ENCODE assay signal across 32 cellular contexts in the genomic region with DNA sequence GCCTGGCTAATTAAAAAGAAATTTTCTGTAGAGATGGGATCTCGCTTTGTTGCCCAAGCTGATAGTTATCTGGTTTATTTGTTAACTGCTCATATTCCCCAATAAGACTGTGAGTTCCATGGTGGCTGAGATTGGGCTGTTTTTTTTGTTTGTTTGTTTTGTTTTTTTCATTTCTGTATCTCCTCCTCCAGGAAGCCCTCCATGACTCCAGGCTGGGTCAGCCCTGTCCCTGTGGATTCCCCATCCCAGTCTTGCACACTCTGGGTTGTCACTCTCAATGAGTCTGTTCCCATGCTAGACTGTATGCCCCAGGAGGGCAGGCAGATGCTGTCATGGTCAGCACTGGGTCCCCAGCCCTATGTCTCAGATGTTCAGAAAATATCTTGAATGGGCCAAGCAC. TPM values are rescaled to one million over a fixed set of nuclear protein-coding genes. Genes with fewer than 3 reads are reported as not detected.
"Had no signal": no experiment of that assay in that cellular context is flagged by ENCODE, and none has a peak within 500 bp of the region (broad histone marks: within the 10 kb centered on the region; RNA-seq: fewer than 3 reads in every experiment).

No MANE protein-coding gene starts in this region.

- H3K9me3 ChIP-seq: esophagus squamous epithelium, heart right ventricle, left lung, mucosa of descending colon, neutrophil, pancreas, stomach, tibial artery had no signal

- DNase-seq: cortex of kidney; effector memory CD8-positive, alpha-beta T cell; erythroblast; esophagus squamous epithelium; foreskin melanocyte; glutamatergic neuron; heart right ventricle; hippocampal formation; left cardiac atrium; left lung; mesenchymal stem cell; mucosa of descending colon; naive B cell; pancreas; stimulated activated CD4-positive, alpha-beta T cell treated with anti-CD3 and anti-CD28 coated beads, Interleukin-12 subunit alpha, Interleukin-12 subunit beta, amount 100 ng/mL, for 4 hours; stimulated activated CD4-positive, alpha-beta T cell treated with anti-CD3 and anti-CD28 coated beads, Interleukin-1b, Interleukin-23, amount 100 ng/mL, for 48 hours; stimulated activated CD4-positive, alpha-beta T cell treated with anti-CD3 and anti-CD28 coated beads, Interleukin-4, amount 100 ng/mL, for 1 hour; stimulated activated CD8-positive, alpha-beta memory T cell treated with anti-CD3 and anti-CD28 coated beads, Interleukin-4, amount 100 ng/mL, for 48 hours; stimulated activated naive CD4-positive, alpha-beta T cell; stomach; tibial artery had no signal

- H3K27ac Mint-ChIP-seq: effector memory CD8-positive, alpha-beta T cell; mesothelial cell of epicardium; progenitor cell of endocrine pancreas had no signal

- H3K36me3 ChIP-seq: esophagus squamous epithelium, left lung, pancreas, stomach had no signal

- H3K4me2 ChIP-seq: smooth muscle cell had no signal

- H3K4me3 Mint-ChIP-seq: effector memory CD8-positive, alpha-beta T cell; mesothelial cell of epicardium; natural killer cell treated with Interleukin-12 subunit alpha and Interleukin-12 subunit beta and Interleukin-15 and Interleukin-18, amount 100 ng/mL, for 72 hours; neural crest cell had no signal

- H3K27me3 Mint-ChIP-seq: effector memory CD8-positive, alpha-beta T cell; naive B cell; natural killer cell treated with Interleukin-12 subunit alpha and Interleukin-12 subunit beta and Interleukin-15 and Interleukin-18, amount 100 ng/mL, for 72 hours; type B pancreatic cell had no signal

- FAIRE-seq: endometrium, islet of Langerhans, pancreas had no signal

- H3K4me3 ChIP-seq: esophagus squamous epithelium, heart right ventricle, left lung, mucosa of descending colon, pancreas, smooth muscle cell, stomach, tibial artery had no signal

- H3K27me3 ChIP-seq: esophagus squamous epithelium, heart right ventricle, left lung, neutrophil, pancreas, stomach, tibial artery had no signal

- ATAC-seq: effector memory CD8-positive, alpha-beta T cell; heart right ventricle; left cardiac atrium; left lung; mucosa of descending colon; natural killer cell treated with Interleukin-12 subunit alpha and Interleukin-12 subunit beta and Interleukin-15 and Interleukin-18, amount 100 ng/mL, for 72 hours; pancreas; sciatic nerve had no signal

- H3K9me3 Mint-ChIP-seq: effector memory CD8-positive, alpha-beta T cell; mesothelial cell of epicardium; neural crest cell had no signal

- H3K36me3 Mint-ChIP-seq: naive B cell had no signal

- H3K27ac ChIP-seq: esophagus squamous epithelium, left lung, neutrophil, pancreas, stomach had no signal

RNA-seq across cellular contexts. Expression of a gene that starts 34.3 kb away (rescaled TPM):
- total RNA-seq: kidney epithelial cell, mesothelial cell of epicardium, neural crest cell, progenitor cell of endocrine pancreas, smooth muscle cell had no signal
- polyA plus RNA-seq: smooth muscle cell had no signal
